8 cellular contexts compared by ENCODE assay signal in genomic region chr5:140593070-140593469, GRCh38. TPM values are rescaled to one million over a fixed set of nuclear protein-coding genes. Genes with fewer than 3 reads are reported as not detected.
DNase-seq lines count a peak whose midpoint lies in the region; ATAC-seq, FAIRE-seq and TF ChIP-seq lines count a peak whose summit lies in the region.
"Not testable (repeated sequence)": the region's sequence is repeated elsewhere in the genome, so short reads cannot be mapped to it uniquely, and the experiment has no call there.
"Had no signal": no experiment of that assay in that cellular context is flagged by ENCODE, and none has a peak within 500 bp of the region (broad histone marks: within the 10 kb centered on the region; RNA-seq: fewer than 3 reads in every experiment).

No MANE protein-coding gene starts in this region.

- H3K23ac ChIP-seq in H9 (ENCODE audit: insufficient read length, low read depth, low read length), result not testable (repeated sequence)

- H4K5ac ChIP-seq in H9 (ENCODE audit: insufficient read length, low read depth, low read length), result not testable (repeated sequence)

- CTCF ChIA-PET in CD4-positive, alpha-beta T cell (lab: Charles Lee); activated CD4-positive, alpha-beta T cell treated with anti-CD3 and anti-CD28 coated beads for 36 hours (lab: Charles Lee): not testable (repeated sequence)

- H3K36me3 ChIP-seq in colonic mucosa; keratinocyte (ENCODE audit: control insufficient read depth in 2 of 2, extremely low read depth in 1 of 2, insufficient read depth in 2 of 2, low read length in 2 of 2); parathyroid adenoma (ENCODE audit: control insufficient read depth, insufficient read depth, low read length): not testable (repeated sequence)

- not testable (repeated sequence) for H3K23me2 ChIP-seq in H9 (ENCODE audit: insufficient read length, low read depth, low read length, poor library complexity, severe bottlenecking)

- H3K9me3 Mint-ChIP-seq in CD4-positive, alpha-beta T cell; H9; activated CD4-positive, alpha-beta T cell treated with anti-CD3 and anti-CD28 coated beads for 36 hours (ENCODE audit: low read depth): not testable (repeated sequence)

- not testable (repeated sequence) for H3K27ac ChIP-seq in CD4-positive, alpha-beta T cell (ENCODE audit: low read depth, low read length); H9 (ENCODE audit: insufficient read length, low read depth, low read length); colonic mucosa; keratinocyte (ENCODE audit: control insufficient read depth, insufficient read depth, low read length); parathyroid adenoma

- H3K36me3 Mint-ChIP-seq in CD4-positive, alpha-beta T cell (ENCODE audit: low read depth); H9 (ENCODE audit: insufficient read depth in 1 of 3, low read depth in 3 of 3); activated CD4-positive, alpha-beta T cell treated with anti-CD3 and anti-CD28 coated beads for 36 hours (ENCODE audit: low read depth): not testable (repeated sequence)

- not testable (repeated sequence) for H3K4ac ChIP-seq in H9 (ENCODE audit: low read depth, low read length)

- H2AFZ ChIP-seq in H9 (ENCODE audit: low read length); parathyroid adenoma: not testable (repeated sequence)
- peak overlapping the region; percentile 51 for H2AFZ ChIP-seq in keratinocyte (ENCODE audit: control insufficient read depth, low read length)

- peak overlapping the region; percentile 42 for H3K4me3 Mint-ChIP-seq in CD4-positive, alpha-beta T cell
- H3K4me3 Mint-ChIP-seq in H9, result peak overlapping the region in 1 of 2 experiments; percentile 54; a peak in 3 of 5 replicates
- H3K4me3 Mint-ChIP-seq in activated CD4-positive, alpha-beta T cell treated with anti-CD3 and anti-CD28 coated beads for 36 hours, result peak overlapping the region; percentile 29

- H3K4me1 ChIP-seq in H9 (ENCODE audit: insufficient read depth, low read length); colonic mucosa; parathyroid adenoma: not testable (repeated sequence)
- peaks cover 21% of the 10 kb centered on the region for H3K4me1 ChIP-seq in keratinocyte (ENCODE audit: control insufficient read depth, extremely low read depth, insufficient read depth, low read length)

- not testable (repeated sequence) for H4K91ac ChIP-seq in H9 (ENCODE audit: insufficient read length, low read depth, low read length)

- ATAC-seq in CD4-positive, alpha-beta T cell (ENCODE audit: poor library complexity); activated CD4-positive, alpha-beta T cell treated with anti-CD3 and anti-CD28 coated beads for 36 hours: not testable (repeated sequence)

- H3K18ac ChIP-seq in H9 (ENCODE audit: insufficient read length, low read depth, low read length), result not testable (repeated sequence)

- H3K27me3 ChIP-seq in CD4-positive, alpha-beta T cell (ENCODE audit: control insufficient read depth, insufficient read depth, low read length); H9 (ENCODE audit: insufficient read depth, low read length); colonic mucosa; keratinocyte (ENCODE audit: control insufficient read depth, extremely low read depth, insufficient read depth, low read length); parathyroid adenoma (ENCODE audit: control insufficient read depth, insufficient read depth, low read length): not testable (repeated sequence)

- not testable (repeated sequence) for H3T11ph ChIP-seq in H9 (ENCODE audit: low read length)

- not testable (repeated sequence) for H2AK5ac ChIP-seq in H9 (ENCODE audit: insufficient read length, low read length)

- not testable (repeated sequence) for FAIRE-seq in keratinocyte (lab: Jason Lieb, UNC)

- dilution Hi-C loops in keratinocyte (cut with MboI; ENCODE audit: extremely low pct_ligation_motif_present, low sequenced_read_pairs), result not testable (repeated sequence)

- peak overlapping the region; percentile 78 for H3K14ac ChIP-seq in H9 (ENCODE audit: insufficient read depth, low read length)

- not testable (repeated sequence) for DNase-seq in CD4-positive, alpha-beta T cell; H9; activated CD4-positive, alpha-beta T cell treated with anti-CD3 and anti-CD28 coated beads for 36 hours; keratinocyte (ENCODE audit: low read depth, low spot score)
- DNase-seq in NCI-H69 (lab: John Stamatoyannopoulos, UW) (peak; percentile 75), colonic mucosa (peak; percentile 43)

- peak overlapping the region; percentile 42 for H3K9ac ChIP-seq in H9 (ENCODE audit: extremely low read depth, insufficient read length, low read length)
- H3K9ac ChIP-seq in colonic mucosa (ENCODE audit: low read depth in 2 of 2, low read length in 2 of 2); keratinocyte (ENCODE audit: control insufficient read depth, extremely low read depth, insufficient read depth, low read length); parathyroid adenoma: not testable (repeated sequence)

- not testable (repeated sequence) for H4K8ac ChIP-seq in H9 (replicated peaks; ENCODE audit: insufficient read length, low read depth, low read length)

- H2BK12ac ChIP-seq in H9 (ENCODE audit: insufficient read length, low read depth, low read length), result not testable (repeated sequence)

- no CpG with 5 or more reads among the region's 14 CpGs for WGBS in H9 (ENCODE audit: extremely low coverage, insufficient read length, low lambda C conversion rate)

- H3K4me1 Mint-ChIP-seq in CD4-positive, alpha-beta T cell (ENCODE audit: low read depth); H9; activated CD4-positive, alpha-beta T cell treated with anti-CD3 and anti-CD28 coated beads for 36 hours: not testable (repeated sequence)

- not testable (repeated sequence) for TF ChIP-seq CTCF in CD4-positive, alpha-beta T cell (IDR thresholded peaks at IDR 0.05); H9 (conservative IDR thresholded peaks at IDR 0.05); colonic mucosa (IDR thresholded peaks at IDR 0.05); keratinocyte (optimal IDR thresholded peaks at IDR 0.05 in 1 of 3, IDR thresholded peaks at IDR 0.05 in 1 of 3, conservative IDR thresholded peaks at IDR 0.05 in 1 of 3; ENCODE audit: extremely low read depth in 1 of 3, insufficient read depth in 2 of 3, low read length in 3 of 3); parathyroid adenoma (IDR thresholded peaks at IDR 0.05)

- H3K27ac Mint-ChIP-seq in CD4-positive, alpha-beta T cell; activated CD4-positive, alpha-beta T cell treated with anti-CD3 and anti-CD28 coated beads for 36 hours: not testable (repeated sequence)
- peak overlapping the region in 2 of 3 experiments; percentile 31 to 79; a peak in 2 of 7 replicates for H3K27ac Mint-ChIP-seq in H9

- not testable (repeated sequence) for H3K4me3 ChIP-seq in colonic mucosa; keratinocyte (ENCODE audit: control insufficient read depth in 2 of 3, extremely low read depth in 1 of 3, insufficient read depth in 2 of 3, low read depth in 1 of 3, low read length in 3 of 3)
- H3K4me3 ChIP-seq in parathyroid adenoma (ENCODE audit: low read depth, low read length), result peak overlapping the region; percentile 16

- not testable (repeated sequence) for H3K56ac ChIP-seq in H9 (ENCODE audit: insufficient read length, low read depth, low read length)

- not testable (repeated sequence) for H2BK5ac ChIP-seq in H9 (ENCODE audit: insufficient read length, low read length)

- H3K27me3 Mint-ChIP-seq in CD4-positive, alpha-beta T cell; H9 (ENCODE audit: low read depth); activated CD4-positive, alpha-beta T cell treated with anti-CD3 and anti-CD28 coated beads for 36 hours: not testable (repeated sequence)

- H3K79me1 ChIP-seq in H9 (ENCODE audit: insufficient read depth, low read depth, low read length, poor library complexity, severe bottlenecking), result not testable (repeated sequence)

- H4K20me1 ChIP-seq in H9 (ENCODE audit: control insufficient read depth, insufficient read depth, insufficient read length); keratinocyte (ENCODE audit: control insufficient read depth, extremely low read depth, insufficient read depth, low read length): not testable (repeated sequence)

- not testable (repeated sequence) for H2BK120ac ChIP-seq in H9 (ENCODE audit: low read depth, low read length, poor library complexity, severe bottlenecking)

- POLR2A ChIA-PET in CD4-positive, alpha-beta T cell (lab: Charles Lee); activated CD4-positive, alpha-beta T cell treated with anti-CD3 and anti-CD28 coated beads for 36 hours (lab: Charles Lee): not testable (repeated sequence)

- H2BK20ac ChIP-seq in H9 (ENCODE audit: low read depth, low read length, poor library complexity, severe bottlenecking), result not testable (repeated sequence)

- H3K9me1 ChIP-seq in keratinocyte (ENCODE audit: control insufficient read depth, extremely low read depth, insufficient read depth, low read length), result not testable (repeated sequence)

- intact Hi-C loops in CD4-positive, alpha-beta T cell (cut with DNase I, micrococcal nuclease); activated CD4-positive, alpha-beta T cell treated with anti-CD3 and anti-CD28 coated beads for 36 hours (cut with DNase I, micrococcal nuclease); colonic mucosa (cut with DNase I): not testable (repeated sequence)

- H2BK15ac ChIP-seq in H9 (ENCODE audit: low read depth, low read length), result not testable (repeated sequence)

- H3K9me3 ChIP-seq in CD4-positive, alpha-beta T cell (ENCODE audit: control insufficient read depth, low read length); H9 (ENCODE audit: control insufficient read depth, low read depth, low read length); colonic mucosa; keratinocyte (ENCODE audit: control insufficient read depth, low read depth, low read length); parathyroid adenoma (ENCODE audit: control insufficient read depth, low read length): not testable (repeated sequence)

- not testable (repeated sequence) for H3K4me2 ChIP-seq in H9 (ENCODE audit: insufficient read depth, insufficient read length, low read length); keratinocyte (ENCODE audit: control insufficient read depth, extremely low read depth, insufficient read depth, low read depth, low read length)
- peak overlapping the region; percentile 47 for H3K4me2 ChIP-seq in parathyroid adenoma (ENCODE audit: low read length)

- not testable (repeated sequence) for H3K79me2 ChIP-seq in H9 (ENCODE audit: insufficient read depth, low read length); keratinocyte (ENCODE audit: control insufficient read depth, insufficient read depth, low read length); parathyroid adenoma

RNA-seq across cellular contexts. Expression of gene SLC35A4, which starts 28.4 kb away (rescaled TPM):
- total RNA-seq in CD4-positive, alpha-beta T cell, result 10 to 100 TPM; 16.9 to 17.8 TPM
- 92.0 and 92.3 TPM in 2 replicates for total RNA-seq in H9 (2021)
- 10 to 100 TPM; 61.8 to 65.4 TPM for total RNA-seq in activated CD4-positive, alpha-beta T cell treated with anti-CD3 and anti-CD28 coated beads for 36 hours
- 100 to 1,000 TPM in 1 of 2 donors, 10 to 100 TPM in 1; 78.1 to 129 TPM for total RNA-seq in colonic mucosa
- polyA plus RNA-seq in keratinocyte, result 63.1 to 95.7 TPM (median 63.5 TPM) in 3 replicates
- 7.7 TPM for polyA plus RNA-seq in keratinocyte (2011; ENCODE audit: low read depth)
- 80.5 and 89.5 TPM in 2 replicates for polyA plus RNA-seq in keratinocyte (2011; cell fraction: cytosol; rRNA removed)
- polyA plus RNA-seq in keratinocyte (2011; cell fraction: nucleus; rRNA removed), result 65.0 and 85.0 TPM in 2 replicates
- polyA plus RNA-seq in keratinocyte (2012; ENCODE audit: low replicate concordance), result 69.7 and 77.9 TPM in 2 replicates
- 70.9 to 195 TPM (median 80.6 TPM) in 3 replicates for polyA minus RNA-seq in keratinocyte
- polyA minus RNA-seq in keratinocyte (2011; cell fraction: cytosol; rRNA and poly(A)+ RNA removed), result 38.2 TPM
- 16.8 and 37.3 TPM in 2 replicates for polyA minus RNA-seq in keratinocyte (2011; cell fraction: nucleus; rRNA and poly(A)+ RNA removed)

RNA-seq across cellular contexts. Expression of gene APBB3, which starts 28.7 kb away (rescaled TPM):
- 10 to 100 TPM; 56.6 to 61.5 TPM for total RNA-seq in CD4-positive, alpha-beta T cell
- total RNA-seq in H9 (2021) (23.8 and 23.9 TPM in 2 replicates), colonic mucosa (10 to 100 TPM; 11.0 to 17.0 TPM)
- total RNA-seq in activated CD4-positive, alpha-beta T cell treated with anti-CD3 and anti-CD28 coated beads for 36 hours, result 10 to 100 TPM; 12.8 to 19.0 TPM
- 6.7 to 12.4 TPM (median 7.1 TPM) in 3 replicates for polyA plus RNA-seq in keratinocyte
- 4.0 TPM for polyA plus RNA-seq in keratinocyte (2011; ENCODE audit: low read depth)
- 1.4 and 2.4 TPM in 2 replicates for polyA plus RNA-seq in keratinocyte (2011; cell fraction: cytosol; rRNA removed)
- 40.3 and 44.0 TPM in 2 replicates for polyA plus RNA-seq in keratinocyte (2011; cell fraction: nucleus; rRNA removed)
- 4.4 and 17.2 TPM in 2 replicates for polyA plus RNA-seq in keratinocyte (2012; ENCODE audit: low replicate concordance)
- 12.6 to 18.5 TPM (median 15.9 TPM) in 3 replicates for polyA minus RNA-seq in keratinocyte
- 2.1 TPM for polyA minus RNA-seq in keratinocyte (2011; cell fraction: cytosol; rRNA and poly(A)+ RNA removed)
- 5.9 and 8.6 TPM in 2 replicates for polyA minus RNA-seq in keratinocyte (2011; cell fraction: nucleus; rRNA and poly(A)+ RNA removed)

RNA-seq across cellular contexts. Expression of gene SRA1, which starts 35.8 kb away (rescaled TPM):
- total RNA-seq in CD4-positive, alpha-beta T cell, result 10 to 100 TPM; 30.9 to 31.6 TPM
- 49.3 and 54.0 TPM in 2 replicates for total RNA-seq in H9 (2021)
- total RNA-seq in activated CD4-positive, alpha-beta T cell treated with anti-CD3 and anti-CD28 coated beads for 36 hours, result 10 to 100 TPM; 33.2 to 47.3 TPM
- total RNA-seq in colonic mucosa, result 10 to 100 TPM; 24.5 to 34.1 TPM
- 19.3 to 48.3 TPM (median 32.4 TPM) in 3 replicates for polyA plus RNA-seq in keratinocyte
- polyA plus RNA-seq in keratinocyte (2011; ENCODE audit: low read depth), result 35.5 TPM
- 26.3 and 34.7 TPM in 2 replicates for polyA plus RNA-seq in keratinocyte (2011; cell fraction: cytosol; rRNA removed)
- 21.1 and 23.6 TPM in 2 replicates for polyA plus RNA-seq in keratinocyte (2011; cell fraction: nucleus; rRNA removed)
- polyA plus RNA-seq in keratinocyte (2012; ENCODE audit: low replicate concordance), result 25.5 and 37.0 TPM in 2 replicates
- polyA minus RNA-seq in keratinocyte, result 12.3 to 17.8 TPM (median 13.8 TPM) in 3 replicates
- polyA minus RNA-seq in keratinocyte (2011; cell fraction: cytosol; rRNA and poly(A)+ RNA removed), result 23.0 TPM
- polyA minus RNA-seq in keratinocyte (2011; cell fraction: nucleus; rRNA and poly(A)+ RNA removed), result 3.3 and 3.8 TPM in 2 replicates

RNA-seq across cellular contexts. Expression of gene CD14, which starts 39.9 kb away (rescaled TPM):
- 1 to 10 TPM; 1.7 to 2.1 TPM for total RNA-seq in CD4-positive, alpha-beta T cell
- total RNA-seq in H9 (2021) (0.13 TPM in 1 of 2 replicates, not detected in the other), colonic mucosa (10 to 100 TPM; 28.2 to 48.3 TPM)
- total RNA-seq in activated CD4-positive, alpha-beta T cell treated with anti-CD3 and anti-CD28 coated beads for 36 hours, result under 1 TPM; 0.26 to 0.43 TPM
- polyA plus RNA-seq in keratinocyte, result 0.06 to 0.19 TPM (median 0.18 TPM) in 3 replicates
- polyA plus RNA-seq in keratinocyte (2011; ENCODE audit: low read depth), result 0.31 TPM
- polyA plus RNA-seq in keratinocyte (2011; cell fraction: cytosol; rRNA removed), result 0.04 and 0.09 TPM in 2 replicates
- 0.21 and 0.66 TPM in 2 replicates for polyA plus RNA-seq in keratinocyte (2011; cell fraction: nucleus; rRNA removed)
- polyA plus RNA-seq in keratinocyte (2012; ENCODE audit: low replicate concordance), result 0.28 and 2.2 TPM in 2 replicates
- 0.13 to 0.61 TPM in 2 of 3 replicates, not detected in the other for polyA minus RNA-seq in keratinocyte
- polyA minus RNA-seq in keratinocyte (2011; cell fraction: cytosol; rRNA and poly(A)+ RNA removed), result not detected
- 0.32 TPM in 1 of 2 replicates, not detected in the other for polyA minus RNA-seq in keratinocyte (2011; cell fraction: nucleus; rRNA and poly(A)+ RNA removed)
- total RNA-seq: A172 had no signal

RNA-seq across cellular contexts. Expression of gene EIF4EBP3, which starts 45.6 kb away (rescaled TPM):
- total RNA-seq in CD4-positive, alpha-beta T cell, result 10 to 100 TPM; 12.7 to 15.1 TPM
- 7.7 and 10.1 TPM in 2 replicates for total RNA-seq in H9 (2021)
- 10 to 100 TPM; 15.8 to 17.3 TPM for total RNA-seq in activated CD4-positive, alpha-beta T cell treated with anti-CD3 and anti-CD28 coated beads for 36 hours
- total RNA-seq in colonic mucosa, result 10 to 100 TPM; 13.5 to 13.8 TPM
- polyA plus RNA-seq in keratinocyte, result 4.9 to 7.7 TPM (median 5.2 TPM) in 3 replicates
- 12.4 TPM for polyA plus RNA-seq in keratinocyte (2011; ENCODE audit: low read depth)
- polyA plus RNA-seq in keratinocyte (2011; cell fraction: cytosol; rRNA removed), result 3.7 and 6.6 TPM in 2 replicates
- 6.3 and 8.3 TPM in 2 replicates for polyA plus RNA-seq in keratinocyte (2011; cell fraction: nucleus; rRNA removed)
- polyA plus RNA-seq in keratinocyte (2012; ENCODE audit: low replicate concordance), result 7.0 and 36.5 TPM in 2 replicates
- polyA minus RNA-seq in keratinocyte, result 1.6 to 4.5 TPM (median 2.9 TPM) in 3 replicates
- 3.6 TPM for polyA minus RNA-seq in keratinocyte (2011; cell fraction: cytosol; rRNA and poly(A)+ RNA removed)
- polyA minus RNA-seq in keratinocyte (2011; cell fraction: nucleus; rRNA and poly(A)+ RNA removed), result 2.1 TPM in 1 of 2 replicates, not detected in the other
- total RNA-seq: A172 had no signal
